Comparison of ENCODE assay signal across 13 cellular contexts in genomic region chr6:161486326-161486725, GRCh38.
DNase-seq lines count a peak whose midpoint lies in the region; ATAC-seq, FAIRE-seq and TF ChIP-seq lines count a peak whose summit lies in the region.
"Had no signal": no experiment of that assay in that cellular context is flagged by ENCODE, and none has a peak within 500 bp of the region (broad histone marks: within the 10 kb centered on the region; RNA-seq: fewer than 3 reads in every experiment).

No MANE protein-coding gene starts in this region.

- no peak overlapping the region; the same call in 1 of the 2 replicates for H3K4me3 ChIP-seq in ACC112 (ENCODE audit: low read depth, low read length)
- H3K4me3 ChIP-seq in astrocyte (ENCODE audit: insufficient read depth, low read depth, low read length) = no peak overlapping the region
- no peak overlapping the region for H3K4me3 ChIP-seq in right cardiac atrium (ENCODE audit: low read length)
- H3K4me3 ChIP-seq: BLaER1 had no signal

- H3K4me1 ChIP-seq in ACC112 (ENCODE audit: control insufficient read depth, insufficient read depth, low read length, unreplicated experiment) = peaks cover 20% of the 10 kb centered on the region
- peaks cover 9% of the 10 kb centered on the region for H3K4me1 ChIP-seq in astrocyte (ENCODE audit: insufficient read depth, low read length)
- H3K4me1 ChIP-seq in right cardiac atrium (ENCODE audit: control insufficient read depth, insufficient read depth, low read length) = peaks cover 5% of the 10 kb centered on the region
- H3K4me1 ChIP-seq: BLaER1 had no signal

- H3K79me2 ChIP-seq in ACC112 (ENCODE audit: control insufficient read depth, insufficient read depth, low read length, unreplicated experiment) (no peaks in the 10 kb centered on the region), astrocyte (ENCODE audit: insufficient read depth, low read length) (no peaks in the 10 kb centered on the region)

- FAIRE-seq in HTR-8/SVneo (lab: Jason Lieb, UNC) (no peak), astrocyte (lab: Jason Lieb, UNC) (peak; percentile 23)

- no peak for TF ChIP-seq CTCF in astrocyte (IDR thresholded peaks at IDR 0.05; ENCODE audit: insufficient read depth, low read depth, low read length)

- H3K4me2 ChIP-seq in astrocyte (ENCODE audit: low read length) = peak overlapping the region; percentile 22
- H3K4me2 ChIP-seq: BLaER1 had no signal

- H3K4me1 Mint-ChIP-seq in astrocyte (ENCODE audit: low read depth, unreplicated experiment) = peaks cover 19% of the 10 kb centered on the region
- H3K4me1 Mint-ChIP-seq: IgD-negative memory B cell had no signal

- intact Hi-C loops in right cardiac atrium (cut with DNase I) = no loop called here

- 45% methylated on average over 3 of the region's 3 CpGs for WGBS in right cardiac atrium

- peak; percentile 34 for DNase-seq in HTR-8/SVneo (ENCODE audit: insufficient read length, low spot score)
- peak; percentile 77 for DNase-seq in astrocyte (ENCODE audit: low read depth)
- DNase-seq in right cardiac atrium = no peak
- no peak for DNase-seq in foreskin melanocyte
- no peak for DNase-seq in D341Med (ENCODE audit: low spot score)
- no peak for DNase-seq in SIG-M5 treated with dmso at 0.1 percent for 504 hours (lab: John Stamatoyannopoulos, UW; ENCODE audit: unreplicated experiment)
- no peak for DNase-seq in NCI-H446 (lab: John Stamatoyannopoulos, UW)
- DNase-seq: activated T-cell treated with anti-CD3 and anti-CD28 coated beads, Interleukin-2, amount 50 U/mL, for 72 hours; NCI-H526 treated with DMSO at 0.1 percent for 48 hours; stimulated activated naive CD4-positive, alpha-beta T cell had no signal

- no peaks in the 10 kb centered on the region for H3K36me3 Mint-ChIP-seq in astrocyte (ENCODE audit: low read depth, unreplicated experiment)
- H3K36me3 Mint-ChIP-seq: IgD-negative memory B cell had no signal

- H3K27ac ChIP-seq in ACC112 (ENCODE audit: low read depth, low read length) = 0 out of 2 replicates have a peak overlapping the region, but pooled peaks have one; percentile 11
- H3K27ac ChIP-seq in astrocyte (ENCODE audit: low read depth, low read length) = no peak overlapping the region
- no peak overlapping the region for H3K27ac ChIP-seq in right cardiac atrium (ENCODE audit: low read length)
- H3K27ac ChIP-seq: BLaER1 had no signal

- H3K9me3 Mint-ChIP-seq in astrocyte (ENCODE audit: unreplicated experiment) = no peaks in the 10 kb centered on the region

- H3K27me3 ChIP-seq in ACC112 (ENCODE audit: insufficient read depth, low read length) (no peaks in the 10 kb centered on the region), astrocyte (ENCODE audit: insufficient read depth, low read length) (no peaks in the 10 kb centered on the region), right cardiac atrium (ENCODE audit: control insufficient read depth, insufficient read depth) (no peaks in the 10 kb centered on the region)
- H3K27me3 ChIP-seq: BLaER1 had no signal

- H3K4me3 Mint-ChIP-seq in astrocyte (ENCODE audit: unreplicated experiment) = no peak overlapping the region
- H3K4me3 Mint-ChIP-seq: activated T-cell treated with anti-CD3 and anti-CD28 coated beads, Interleukin-2, amount 50 U/mL, for 72 hours; IgD-negative memory B cell had no signal

- no peak overlapping the region for H3K27ac Mint-ChIP-seq in astrocyte (ENCODE audit: unreplicated experiment)
- H3K27ac Mint-ChIP-seq: activated T-cell treated with anti-CD3 and anti-CD28 coated beads, Interleukin-2, amount 50 U/mL, for 72 hours; IgD-negative memory B cell had no signal

- H2AFZ ChIP-seq in ACC112 (ENCODE audit: low read length, unreplicated experiment) (peak overlapping the region; percentile 22), astrocyte (ENCODE audit: low read depth, low read length) (no peak overlapping the region)

- ATAC-seq in right cardiac atrium = peak; percentile 69 to 77
- ATAC-seq: activated T-cell treated with anti-CD3 and anti-CD28 coated beads, Interleukin-2, amount 50 U/mL, for 72 hours had no signal

- H3K36me3 ChIP-seq in ACC112 (ENCODE audit: insufficient read depth, low read length) (no peaks in the 10 kb centered on the region), astrocyte (ENCODE audit: insufficient read depth, low read length) (no peaks in the 10 kb centered on the region)
- H3K36me3 ChIP-seq: BLaER1 had no signal

- H3K27me3 Mint-ChIP-seq in astrocyte (ENCODE audit: low read depth, unreplicated experiment) = no peaks in the 10 kb centered on the region

- H3K9me3 ChIP-seq in astrocyte (ENCODE audit: insufficient read depth, low read depth, low read length) (no peaks in the 10 kb centered on the region), right cardiac atrium (ENCODE audit: control insufficient read depth, low read length) (no peaks in the 10 kb centered on the region)
- H3K9me3 ChIP-seq: BLaER1 had no signal

- no peaks in the 10 kb centered on the region for H4K20me1 ChIP-seq in astrocyte (ENCODE audit: insufficient read depth, low read length)
- H4K20me1 ChIP-seq: BLaER1 had no signal

- H3K9ac ChIP-seq in astrocyte (ENCODE audit: low read length) = no peak overlapping the region
- H3K9ac ChIP-seq: BLaER1 had no signal

Comparison
In these comparisons a context has a peak if more than half of its experiments do, and no peak if none do; other contexts are left out.
1. DNase-seq: peak in HTR-8/SVneo (single experiment) and astrocyte (single experiment); none in right cardiac atrium (0 of 3), foreskin melanocyte (single experiment), D341Med (single experiment), SIG-M5 treated with dmso at 0.1 percent for 504 hours (single experiment) and NCI-H446 (0 of 2).